In the genomic region with DNA sequence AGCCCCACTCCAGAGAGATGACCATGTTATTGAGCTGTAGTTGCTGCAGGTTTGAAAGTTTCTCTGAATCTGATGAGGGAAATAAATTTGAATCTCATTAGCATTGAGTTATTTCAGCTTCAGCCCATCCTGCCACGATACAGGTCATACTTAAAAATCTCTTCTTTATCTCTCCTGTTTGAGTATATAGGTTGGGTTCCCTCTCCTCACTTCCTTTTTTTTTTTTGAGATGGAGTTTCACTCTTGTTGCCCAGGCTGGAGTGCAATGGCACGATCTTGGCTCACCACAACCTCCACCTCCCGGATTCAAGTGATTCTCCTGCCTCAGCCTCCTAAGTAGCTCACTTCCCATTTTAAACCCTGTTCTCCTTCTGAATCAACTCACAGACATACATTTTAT, we compare ENCODE assay signal across 4 cellular contexts. TPM values are rescaled to one million over a fixed set of nuclear protein-coding genes. Genes with fewer than 3 reads are reported as not detected.
"Had no signal": no experiment of that assay in that cellular context is flagged by ENCODE, and none has a peak within 500 bp of the region (broad histone marks: within the 10 kb centered on the region; RNA-seq: fewer than 3 reads in every experiment).

No MANE protein-coding gene starts in this region.

RNA-seq across cellular contexts. Expression of a gene that starts 17.9 kb away (rescaled TPM):
- total RNA-seq: naive thymus-derived CD8-positive, alpha-beta T cell; natural killer cell treated with Interleukin-12 subunit alpha and Interleukin-12 subunit beta and Interleukin-15 and Interleukin-18, amount 100 ng/mL, for 72 hours; neural crest cell; pulmonary artery endothelial cell had no signal
